In the genomic region with DNA sequence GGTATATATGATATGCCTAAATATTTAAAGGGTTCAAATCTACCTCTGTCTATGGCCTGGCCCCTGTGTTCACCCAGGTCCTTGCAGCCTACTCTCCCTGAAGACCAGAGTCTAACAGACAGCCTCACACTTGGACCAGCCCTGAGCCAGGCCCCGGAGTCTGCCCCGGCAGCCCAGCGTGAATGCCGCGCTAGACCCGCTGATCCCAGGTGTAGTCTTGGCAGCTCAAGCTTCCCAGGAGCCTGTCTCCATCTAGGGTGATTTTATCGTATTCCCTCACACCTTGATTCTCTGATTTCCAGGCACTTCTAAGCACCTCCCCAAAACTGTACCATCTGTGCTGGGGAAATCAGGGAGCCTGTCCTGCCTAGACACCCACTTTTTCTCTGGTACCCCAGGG, we compare ENCODE assay signal across 23 cellular contexts. TPM values are rescaled to one million over a fixed set of nuclear protein-coding genes. Genes with fewer than 3 reads are reported as not detected.
DNase-seq lines count a peak whose midpoint lies in the region; ATAC-seq and TF ChIP-seq lines count a peak whose summit lies in the region.
"Had no signal": no experiment of that assay in that cellular context is flagged by ENCODE, and none has a peak within 500 bp of the region (broad histone marks: within the 10 kb centered on the region; RNA-seq: fewer than 3 reads in every experiment).

No MANE protein-coding gene starts in this region.

- H3K36me3 ChIP-seq in heart left ventricle = peaks cover 0 to 36% (median 15%) of the 10 kb centered on the region in 9 donors
- H3K36me3 ChIP-seq in right atrium auricular region = no peaks in the 10 kb centered on the region
- peaks cover 0 to 3% of the 10 kb centered on the region in 2 donors for H3K36me3 ChIP-seq in thyroid gland
- H3K36me3 ChIP-seq in PC-3 (ENCODE audit: low read depth, low read length) = peaks cover 31% of the 10 kb centered on the region

- TF ChIP-seq POLR2A in heart left ventricle (IDR thresholded peaks at IDR 0.05) (no peak), thyroid gland (IDR thresholded peaks at IDR 0.05) (no peak)

- POLR2A ChIA-PET in PC-3 (lab: Charles Lee; ENCODE audit: unreplicated experiment) = no interaction called here

- H3K27ac Mint-ChIP-seq in naive B cell = peak overlapping the region in 4 of 6 donors; percentile 22 to 85 (median 46)
- H3K27ac Mint-ChIP-seq: activated CD4-positive, alpha-beta T cell treated with anti-CD3 and anti-CD28 coated beads, Interleukin-2, amount 10 ng/mL, durations not matched to agents 24 days and 14 days; CD8-positive, alpha-beta memory T cell had no signal

- no peaks in the 10 kb centered on the region for H3F3A ChIP-seq in PC-3 (ENCODE audit: low read length, unreplicated experiment)

- intact Hi-C loops in heart left ventricle (cut with DNase I) (no loop called here), thyroid gland (cut with DNase I) (no loop called here), PC-3 (cut with micrococcal nuclease) (loop anchor here (10.0 kb wide), 1 partner anchor 114 kb away; no protein-coding TSS in a partner anchor)

- H3K4me1 ChIP-seq in heart left ventricle = peaks cover 0 to 66% (median 41%) of the 10 kb centered on the region in 12 donors
- H3K4me1 ChIP-seq in right atrium auricular region = peaks cover 0 to 50% of the 10 kb centered on the region in 2 donors
- peaks cover 16 to 39% of the 10 kb centered on the region in 2 donors for H3K4me1 ChIP-seq in thyroid gland
- peaks cover 7% of the 10 kb centered on the region for H3K4me1 ChIP-seq in PC-3 (ENCODE audit: insufficient read depth, low read length)

- no peaks in the 10 kb centered on the region for H3K9me2 ChIP-seq in PC-3 (replicated peaks; ENCODE audit: low read length)

- H3K36me3 Mint-ChIP-seq in naive B cell = peaks cover 20 to 36% of the 10 kb centered on the region in 2 donors

- H3K27ac ChIP-seq in heart left ventricle (peak overlapping the region in 7 of 12 donors; percentile 5 to 77 (median 40)), right atrium auricular region (no peak overlapping the region), VCaP (peak overlapping the region; percentile 23; the same call in 1 of the 2 replicates), thyroid gland (peak overlapping the region in 2 of 3 donors; percentile 12 to 52), PC-3 (ENCODE audit: low read length) (no peak overlapping the region)
- H3K27ac ChIP-seq: epithelial cell of prostate, KMS-11, stomach had no signal

- no peaks in the 10 kb centered on the region for H3K27me3 ChIP-seq in heart left ventricle
- H3K27me3 ChIP-seq in right atrium auricular region = no peaks in the 10 kb centered on the region
- H3K27me3 ChIP-seq in thyroid gland = no peaks in the 10 kb centered on the region
- no peaks in the 10 kb centered on the region for H3K27me3 ChIP-seq in PC-3 (ENCODE audit: low read length)
- H3K27me3 ChIP-seq: stomach had no signal

- no peak overlapping the region for H3K4me2 ChIP-seq in PC-3 (ENCODE audit: low read length)
- H3K4me2 ChIP-seq: KMS-11 had no signal

- peaks cover 96% of the 10 kb centered on the region for H3K79me2 ChIP-seq in PC-3 (ENCODE audit: low read length)

- ATAC-seq in heart left ventricle (no peak), naive B cell (ENCODE audit: low read depth in 2 of 2) (no peak), HG02981 (IDR thresholded peaks at IDR 0.05; ENCODE audit: unreplicated experiment) (no peak), PC-3 (no peak)

- peak overlapping the region in 3 of 8 donors; percentile 35 to 80 (median 68) for H3K4me3 Mint-ChIP-seq in naive B cell
- H3K4me3 Mint-ChIP-seq: activated CD4-positive, alpha-beta T cell treated with anti-CD3 and anti-CD28 coated beads, Interleukin-2, amount 10 ng/mL, durations not matched to agents 24 days and 14 days; CD8-positive, alpha-beta memory T cell had no signal

- no peaks in the 10 kb centered on the region for H3K27me3 Mint-ChIP-seq in naive B cell

- DNase-seq in heart left ventricle = no peak
- no peak for DNase-seq in right atrium auricular region (ENCODE audit: low spot score)
- no peak for DNase-seq in naive B cell
- DNase-seq in thyroid gland = no peak
- DNase-seq in PC-3 = no peak
- no peak for DNase-seq in putamen (ENCODE audit: low spot score)
- DNase-seq: 8988T; activated CD4-positive, alpha-beta T cell treated with anti-CD3 and anti-CD28 coated beads, Interleukin-2, amount 10 ng/mL, durations not matched to agents 24 days and 14 days; activated CD8-positive, alpha-beta memory T cell treated with anti-CD3 and anti-CD28 coated beads, Interleukin-2, amount 50 U/mL, for 4 hours; activated effector memory CD4-positive, alpha-beta T cell treated with Interleukin-2 at 50 U/mL for 16 hours; AML-193; CD8-positive, alpha-beta memory T cell; dermis blood vessel endothelial cell; foreskin melanocyte; mammary epithelial cell; MV-4-11; NCI-H187 treated with DMSO at 0.1 percent for 48 hours; NCI-H510A; stomach had no signal

- H3K9ac ChIP-seq in PC-3 (ENCODE audit: low read length) = no peak overlapping the region
- H3K9ac ChIP-seq: KMS-11 had no signal

- H3K9me3 Mint-ChIP-seq in naive B cell = peaks cover 0 to 5% (median 0%) of the 10 kb centered on the region in 7 donors
- H3K9me3 Mint-ChIP-seq: activated CD4-positive, alpha-beta T cell treated with anti-CD3 and anti-CD28 coated beads, Interleukin-2, amount 10 ng/mL, durations not matched to agents 24 days and 14 days; CD8-positive, alpha-beta memory T cell had no signal

- peaks cover 58 to 95% (median 79%) of the 10 kb centered on the region in 3 donors for H3K4me1 Mint-ChIP-seq in naive B cell

- CTCF ChIA-PET in PC-3 (lab: Charles Lee) = no interaction called here

- no peak for TF ChIP-seq CTCF in heart left ventricle (IDR thresholded peaks at IDR 0.05)
- no peak for TF ChIP-seq CTCF in right atrium auricular region (IDR thresholded peaks at IDR 0.05)
- TF ChIP-seq CTCF in VCaP (conservative IDR thresholded peaks at IDR 0.05) = no peak
- no peak for TF ChIP-seq CTCF in thyroid gland (IDR thresholded peaks at IDR 0.05)
- no peak for TF ChIP-seq CTCF in PC-3 (conservative IDR thresholded peaks at IDR 0.05; ENCODE audit: low read depth, low read length)

- BruUV-seq in PC-3 (replicated peaks; lab: Mats Ljungman, UMichigan) = no TSS peak

- WGBS in heart left ventricle, 4 donors = 93 to 97% (median 95%) methylated on average over 7 of the region's 7 CpGs
- WGBS in thyroid gland, 2 donors = 77 to 96% methylated on average over 7 of the region's 7 CpGs

- no peaks in the 10 kb centered on the region for H4K20me1 ChIP-seq in PC-3 (ENCODE audit: low read length)

- H3K4me3 ChIP-seq in heart left ventricle (no peak overlapping the region), right atrium auricular region (no peak overlapping the region), thyroid gland (replicated peaks in 1 of 3) (no peak overlapping the region), PC-3 (ENCODE audit: low read length) (no peak overlapping the region)
- H3K4me3 ChIP-seq: stomach had no signal

- H3K9me3 ChIP-seq in heart left ventricle (no peaks in the 10 kb centered on the region), right atrium auricular region (no peaks in the 10 kb centered on the region), thyroid gland (no peaks in the 10 kb centered on the region), PC-3 (ENCODE audit: low read length) (no peaks in the 10 kb centered on the region)
- H3K9me3 ChIP-seq: stomach had no signal

- no peak overlapping the region for H2AFZ ChIP-seq in PC-3 (ENCODE audit: low read length)

RNA-seq across cellular contexts. Expression of a gene that starts 33.8 kb away (rescaled TPM):
- total RNA-seq in heart left ventricle = 10 to 100 TPM; 50.7 to 84.4 (median 70.9) TPM
- polyA plus RNA-seq in heart left ventricle = 10 to 100 TPM; 16.0 to 25.5 TPM
- 10 to 100 TPM; 53.1 to 59.5 TPM for total RNA-seq in right atrium auricular region
- 10 to 100 TPM in 3 of 6 donors, 1 to 10 TPM in 3; 4.5 to 13.4 (median 8.9) TPM for polyA plus RNA-seq in naive B cell (ENCODE audit: low read depth in 6 of 6)
- 100 to 1,000 TPM in 3 of 4 donors, 10 to 100 TPM in 1; 80.2 to 111 (median 109) TPM for total RNA-seq in thyroid gland
- total RNA-seq in PC-3 (2014; rRNA removed) = 47.3 and 62.6 TPM in 2 replicates

Comparison
In these comparisons a context has a peak if more than half of its experiments do, and no peak if none do; other contexts are left out.
1. H3K27ac ChIP-seq: peak in heart left ventricle (7 of 12), VCaP (single experiment) and thyroid gland (2 of 3); none in right atrium auricular region (0 of 2) and PC-3 (single experiment).